In the genomic region with DNA sequence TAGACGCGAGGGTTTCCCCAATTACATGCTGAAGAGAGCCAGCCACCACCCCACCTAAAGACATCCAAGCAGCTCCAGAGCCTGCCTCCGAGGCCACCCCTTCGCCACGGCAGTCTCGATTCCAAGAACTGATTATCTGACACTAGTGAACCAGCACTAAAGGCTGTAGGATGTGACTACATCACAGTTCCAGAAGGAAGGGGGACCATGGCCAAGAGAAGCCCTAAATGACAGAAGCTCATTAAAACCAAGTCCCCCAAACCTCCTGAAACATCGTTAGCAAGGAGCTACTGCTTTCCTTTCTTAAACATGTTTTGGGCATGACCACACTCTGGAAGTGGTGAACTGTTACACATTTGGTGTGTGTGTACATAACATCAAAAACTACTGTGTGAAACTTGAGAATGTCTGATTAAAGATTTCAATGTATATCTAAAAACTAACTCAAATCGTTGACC, we compare ENCODE assay signal across 9 cellular contexts.
DNase-seq lines count a peak whose midpoint lies in the region; ATAC-seq and TF ChIP-seq lines count a peak whose summit lies in the region.
"Had no signal": no experiment of that assay in that cellular context is flagged by ENCODE, and none has a peak within 500 bp of the region (broad histone marks: within the 10 kb centered on the region; RNA-seq: fewer than 3 reads in every experiment).

No MANE protein-coding gene starts in this region.

- peaks cover 77% of the 10 kb centered on the region for H3K4me1 Mint-ChIP-seq in stimulated activated effector memory CD8-positive, alpha-beta T cell treated with anti-CD3 and anti-CD28 coated beads, Interleukin-12 subunit alpha, Interleukin-12 subunit beta, amount 100 ng/mL, for 72 hours

- ATAC-seq in HG03103 (IDR thresholded peaks at IDR 0.05; ENCODE audit: low read depth, unreplicated experiment) = peak; percentile 30
- ATAC-seq in stimulated activated effector memory CD8-positive, alpha-beta T cell treated with anti-CD3 and anti-CD28 coated beads, Interleukin-12 subunit alpha, Interleukin-12 subunit beta, amount 100 ng/mL, for 72 hours = peak; percentile 69

- POLR2A ChIA-PET in OCI-LY7 (lab: Charles Lee) = interaction anchor here (0.5 to 1.7 kb wide), 4 partner anchors 9 to 117 kb away, joined by 3 to 6 read pairs (median 4); no protein-coding TSS in a partner anchor

- H3K9me2 ChIP-seq in OCI-LY7 (ENCODE audit: insufficient read depth, low read length) = no peaks in the 10 kb centered on the region

- no peaks in the 10 kb centered on the region for H3K79me2 ChIP-seq in OCI-LY7 (ENCODE audit: insufficient read depth, low read depth, low read length)

- intact Hi-C loops in OCI-LY7 (cut with micrococcal nuclease; ENCODE audit: unreplicated experiment) = no loop called here

- H4K20me1 ChIP-seq in OCI-LY7 (ENCODE audit: insufficient read depth, low read length) = no peaks in the 10 kb centered on the region

- H3K27ac Mint-ChIP-seq in stimulated activated effector memory CD8-positive, alpha-beta T cell treated with anti-CD3 and anti-CD28 coated beads, Interleukin-12 subunit alpha, Interleukin-12 subunit beta, amount 100 ng/mL, for 72 hours = peak overlapping the region; percentile 99

- no peak overlapping the region for H3K27ac ChIP-seq in OCI-LY7 (ENCODE audit: low read depth, low read length, poor library complexity, severe bottlenecking)

- no peak overlapping the region for H3K4me2 ChIP-seq in OCI-LY7 (ENCODE audit: low read length)
- H3K4me2 ChIP-seq: hepatocyte had no signal

- H3K4me3 ChIP-seq in OCI-LY7 (ENCODE audit: low read depth, low read length, poor library complexity, severe bottlenecking) = no peak overlapping the region
- H3K4me3 ChIP-seq: hepatocyte had no signal

- no peaks in the 10 kb centered on the region for H3K9me3 Mint-ChIP-seq in stimulated activated effector memory CD8-positive, alpha-beta T cell treated with anti-CD3 and anti-CD28 coated beads, Interleukin-12 subunit alpha, Interleukin-12 subunit beta, amount 100 ng/mL, for 72 hours

- CTCF ChIA-PET in OCI-LY7 (lab: Charles Lee; ENCODE audit: unreplicated experiment) = no interaction called here

- peak overlapping the region; percentile 71 for H3K4me3 Mint-ChIP-seq in stimulated activated effector memory CD8-positive, alpha-beta T cell treated with anti-CD3 and anti-CD28 coated beads, Interleukin-12 subunit alpha, Interleukin-12 subunit beta, amount 100 ng/mL, for 72 hours

- H3K36me3 ChIP-seq in OCI-LY7 (ENCODE audit: insufficient read depth, low read length) = no peaks in the 10 kb centered on the region

- no peaks in the 10 kb centered on the region for H3K9me3 ChIP-seq in OCI-LY7 (ENCODE audit: low read length)

- H2AFZ ChIP-seq in OCI-LY7 (ENCODE audit: low read length) = no peak overlapping the region
- H2AFZ ChIP-seq: hepatocyte had no signal

- no peak for TF ChIP-seq POLR2A in erythroblast (IDR thresholded peaks at IDR 0.05; ENCODE audit: low read length)

- peaks cover 90% of the 10 kb centered on the region for H3K36me3 Mint-ChIP-seq in stimulated activated effector memory CD8-positive, alpha-beta T cell treated with anti-CD3 and anti-CD28 coated beads, Interleukin-12 subunit alpha, Interleukin-12 subunit beta, amount 100 ng/mL, for 72 hours

- peak; percentile 30 for DNase-seq in activated T-cell treated with anti-CD3 and anti-CD28 coated beads for 24 hours (ENCODE audit: low read depth)
- DNase-seq in activated T-cell treated with anti-CD3 and anti-CD28 coated beads for 4 hours = no peak
- DNase-seq in activated effector memory CD4-positive, alpha-beta T cell treated with anti-CD3 and anti-CD28 coated beads, Interleukin-2, amount 50 U/mL, for 16 hours = peak; percentile 75
- DNase-seq in stimulated activated effector memory CD8-positive, alpha-beta T cell treated with anti-CD3 and anti-CD28 coated beads, Interleukin-12 subunit alpha, Interleukin-12 subunit beta, amount 100 ng/mL, for 72 hours (ENCODE audit: low spot score in 2 of 2) = peak; percentile 47 to 84
- no peak for DNase-seq in OCI-LY7 (ENCODE audit: low spot score)
- DNase-seq in NK-92 treated with Interleukin-12 subunit alpha and Interleukin-12 subunit beta, amount 100 ng/mL, for 24 hours (lab: John Stamatoyannopoulos, UW) = no peak
- DNase-seq in erythroblast (lab: John Stamatoyannopoulos, UW) = no peak

- no peaks in the 10 kb centered on the region for H3K4me1 ChIP-seq in OCI-LY7 (ENCODE audit: insufficient read depth, low read length, poor library complexity, severe bottlenecking)

- BruUV-seq in OCI-LY7 (replicated peaks; lab: Mats Ljungman, UMichigan) = no TSS peak

- TF ChIP-seq CTCF in OCI-LY7 (conservative IDR thresholded peaks at IDR 0.05; ENCODE audit: low read length) = no peak

Comparison
In these comparisons a context has a peak if more than half of its experiments do, and no peak if none do; other contexts are left out.
1. DNase-seq: peak in activated T-cell treated with anti-CD3 and anti-CD28 coated beads for 24 hours (single experiment), activated effector memory CD4-positive, alpha-beta T cell treated with anti-CD3 and anti-CD28 coated beads, Interleukin-2, amount 50 U/mL, for 16 hours (single experiment) and stimulated activated effector memory CD8-positive, alpha-beta T cell treated with anti-CD3 and anti-CD28 coated beads, Interleukin-12 subunit alpha, Interleukin-12 subunit beta, amount 100 ng/mL, for 72 hours (2 of 2); none in activated T-cell treated with anti-CD3 and anti-CD28 coated beads for 4 hours (single experiment), OCI-LY7 (single experiment), NK-92 treated with Interleukin-12 subunit alpha and Interleukin-12 subunit beta, amount 100 ng/mL, for 24 hours (single experiment) and erythroblast (0 of 2).